ENCODE assay signal across 9 cellular contexts in genomic region chr15:92817339-92817886, GRCh38.
A peak's percentile ranks its signal among the peaks of the same experiment; 100 is the strongest.
DNase-seq lines count a peak whose midpoint lies in the region; ATAC-seq and TF ChIP-seq lines count a peak whose summit lies in the region.
"Had no signal": no experiment of that assay in that cellular context is flagged by ENCODE, and none has a peak within 500 bp of the region (broad histone marks: within the 10 kb centered on the region; RNA-seq: fewer than 3 reads in every experiment).

No MANE protein-coding gene starts in this region.

- TF ChIP-seq POLR2A in HCT116 (IDR thresholded peaks at IDR 0.05; ENCODE audit: borderline replicate concordance, extremely low read depth, insufficient read depth, insufficient read length): no peak

- ATAC-seq in HCT116: no peak
- ATAC-seq in T-helper 17 cell: no peak
- ATAC-seq in upper lobe of right lung: no peak
- ATAC-seq in GM21526 (IDR thresholded peaks at IDR 0.05; ENCODE audit: low FRiP score, unreplicated experiment): no peak
- no peak for ATAC-seq in esophagus mucosa

- H4K20me1 ChIP-seq in HCT116 (ENCODE audit: insufficient read depth): no peaks in the 10 kb centered on the region

- H3K79me2 ChIP-seq in HCT116 (ENCODE audit: insufficient read depth, low read length): no peaks in the 10 kb centered on the region

- intact Hi-C loops in HCT116 (cut with micrococcal nuclease) (no loop called here), upper lobe of right lung (cut with DNase I) (no loop called here)

- H3K27me3 Mint-ChIP-seq in T-helper 17 cell: no peaks in the 10 kb centered on the region
- H3K27me3 Mint-ChIP-seq: progenitor cell of endocrine pancreas had no signal

- CTCF ChIA-PET in HCT116 (lab: Charles Lee): interaction anchor here (0.8 kb wide), 1 partner anchor 82 kb away, joined by 3 read pairs; the partner anchor contains the start of gene CHD2

- H3K36me3 ChIP-seq in BE2C (no peaks in the 10 kb centered on the region), HCT116 (ENCODE audit: control insufficient read depth in 1 of 2, insufficient read depth in 2 of 2, low read length in 2 of 2) (no peaks in the 10 kb centered on the region), upper lobe of right lung (no peaks in the 10 kb centered on the region)

- no peaks in the 10 kb centered on the region for H3K9me2 ChIP-seq in HCT116 (ENCODE audit: insufficient read depth)

- H3K27me3 ChIP-seq in BE2C: no peaks in the 10 kb centered on the region
- no peaks in the 10 kb centered on the region for H3K27me3 ChIP-seq in HCT116 (ENCODE audit: insufficient read depth, low read length)
- no peaks in the 10 kb centered on the region for H3K27me3 ChIP-seq in layer of hippocampus (ENCODE audit: control insufficient read depth, insufficient read depth, low read length)
- H3K27me3 ChIP-seq in upper lobe of right lung: no peaks in the 10 kb centered on the region

- peak overlapping the region; percentile 18; the same call in 1 of the 2 replicates for H3K9ac ChIP-seq in HCT116 (ENCODE audit: low read length)

- H3K27ac ChIP-seq in HCT116 (ENCODE audit: low read depth, low read length): no peak overlapping the region
- H3K27ac ChIP-seq in layer of hippocampus (ENCODE audit: low read depth, low read length): peak overlapping the region; percentile 57
- H3K27ac ChIP-seq in upper lobe of right lung: no peak overlapping the region

- RAD21 ChIA-PET in HCT116 (lab: Charles Lee; ENCODE audit: low non-redundant PET in 1 of 2, low total read pairs in 2 of 2, uncharacterized antibody in 2 of 2, unreplicated experiment in 2 of 2): no interaction called here

- TF ChIP-seq CTCF in BE2C (IDR thresholded peaks at IDR 0.05; ENCODE audit: low read depth, low read length) (no peak), HCT116 (IDR thresholded peaks at IDR 0.05 in 2 of 3, conservative IDR thresholded peaks at IDR 0.05 in 1 of 3; ENCODE audit: borderline replicate concordance in 1 of 3, insufficient read depth in 1 of 3, low read depth in 2 of 3, low read length in 2 of 3) (no peak), upper lobe of right lung (IDR thresholded peaks at IDR 0.05) (no peak)

- H3K4me3 Mint-ChIP-seq in T-helper 17 cell: peak overlapping the region; percentile 49

- H3K4me3 ChIP-seq in BE2C (ENCODE audit: low read depth, low read length): 0 out of 2 replicates have a peak overlapping the region, but pooled peaks have one; percentile 4
- H3K4me3 ChIP-seq in HCT116 (replicated peaks in 1 of 2; ENCODE audit: low read depth in 1 of 2, low read length in 2 of 2): no peak overlapping the region
- no peak overlapping the region for H3K4me3 ChIP-seq in upper lobe of right lung

- H3K9me3 ChIP-seq in BE2C (no peaks in the 10 kb centered on the region), HCT116 (ENCODE audit: control insufficient read depth in 1 of 2, insufficient read depth in 1 of 2, low read depth in 1 of 2, low read length in 2 of 2) (no peaks in the 10 kb centered on the region), T-helper 17 cell (ENCODE audit: control insufficient read depth, low read length, poor library complexity, severe bottlenecking) (no peaks in the 10 kb centered on the region), upper lobe of right lung (no peaks in the 10 kb centered on the region)

- POLR2A ChIA-PET in HCT116 (lab: Charles Lee): interaction anchor here (0.7 to 1.2 kb wide), 5 partner anchors 12 to 86 kb away, joined by 3 to 5 read pairs (median 4); partner anchors contain the start of gene CHD2

- H3K36me3 Mint-ChIP-seq in T-helper 17 cell (ENCODE audit: low read depth): no peaks in the 10 kb centered on the region

- peak overlapping the region; percentile 99 for H3K27ac Mint-ChIP-seq in T-helper 17 cell
- H3K27ac Mint-ChIP-seq: progenitor cell of endocrine pancreas had no signal

- no peak for TF ChIP-seq RAD21 in HCT116 (IDR thresholded peaks at IDR 0.05; ENCODE audit: low read depth)

- H3K4me1 ChIP-seq in BE2C (peaks cover 36% of the 10 kb centered on the region), HCT116 (ENCODE audit: control insufficient read depth in 1 of 2, insufficient read depth in 2 of 2, low read length in 2 of 2) (peaks cover 41 to 53% of the 10 kb centered on the region in 2 experiments), upper lobe of right lung (peaks cover 21% of the 10 kb centered on the region)

- BruUV-seq in HCT116 (replicated peaks; lab: Mats Ljungman, UMichigan): no TSS peak

- DNase-seq in BE2C: no peak
- no peak for DNase-seq in HCT116 (ENCODE audit: low read depth, low spot score)
- DNase-seq in T-helper 17 cell: no peak
- DNase-seq in iPS-NIHi11 (ENCODE audit: low spot score): no peak
- no peak for DNase-seq in upper lobe of right lung

- H3K4me2 ChIP-seq in HCT116 (ENCODE audit: low read length): peak overlapping the region; percentile 52

- peaks cover 38% of the 10 kb centered on the region for H3K4me1 Mint-ChIP-seq in T-helper 17 cell

- H2AFZ ChIP-seq in HCT116 (ENCODE audit: low read depth, low read length, poor library complexity, severe bottlenecking): peak overlapping the region; percentile 99

TF ChIP-seq in HCT116, 20 proteins besides CTCF, POLR2A, EP300 and RAD21:
- no peak for TF ChIP-seq EZH2phosphoT487 (IDR thresholded peaks at IDR 0.05; ENCODE audit: borderline replicate concordance)
- TF ChIP-seq ZNF274 (IDR thresholded peaks at IDR 0.05; ENCODE audit: low read depth, low read length): no peak
- TF ChIP-seq ZFX (IDR thresholded peaks at IDR 0.05): no peak
